Comparison of ENCODE assay signal across 26 cellular contexts in the genomic region with DNA sequence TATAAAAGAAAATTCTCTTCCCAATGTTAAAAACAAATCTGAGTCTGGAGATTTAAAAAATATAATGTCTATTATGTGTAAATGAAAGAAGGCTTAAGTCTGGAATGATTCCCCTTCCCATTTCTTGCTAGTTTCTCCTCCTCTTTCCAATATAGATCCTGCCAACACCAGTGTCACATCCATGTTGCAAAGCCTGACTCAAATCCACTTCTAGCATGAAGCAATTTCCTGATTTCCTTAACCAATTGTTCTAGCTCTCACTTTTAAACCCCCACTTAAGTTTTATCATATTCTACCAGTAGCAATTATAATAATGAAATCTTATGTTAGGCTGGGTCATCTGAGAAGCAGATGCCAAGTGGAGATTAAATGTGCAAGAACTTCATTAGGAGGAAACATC.
"Had no signal": no experiment of that assay in that cellular context is flagged by ENCODE, and none has a peak within 500 bp of the region (broad histone marks: within the 10 kb centered on the region; RNA-seq: fewer than 3 reads in every experiment).

No MANE protein-coding gene starts in this region.

- DNase-seq: kidney; left colon; left lung; lower lobe of right lung; mammary epithelial cell; mesenchymal stem cell; naive thymus-derived CD8-positive, alpha-beta T cell; nucleus accumbens; pancreas; posterior cingulate gyrus; retina; right cardiac atrium; stimulated activated CD4-positive, alpha-beta T cell treated with anti-CD3 and anti-CD28 coated beads, Interleukin-12 subunit alpha, Interleukin-12 subunit beta, amount 100 ng/mL, for 4 hours; stimulated activated CD4-positive, alpha-beta T cell treated with anti-CD3 and anti-CD28 coated beads, Interleukin-15, amount 100 ng/mL, for 24 hours; stimulated activated CD4-positive, alpha-beta T cell treated with anti-CD3 and anti-CD28 coated beads, Interleukin-2, amount 100 ng/mL, for 24 hours; stimulated activated CD4-positive, alpha-beta T cell treated with anti-CD3 and anti-CD28 coated beads, Interleukin-4, amount 100 ng/mL, for 1 hour; stimulated activated naive B cell treated with anti-CD40 and anti-IgM and Interleukin-4, amounts not matched to agents 10 μg/mL and 1 μg/mL and 100 μg/mL, for 72 hours; tibial artery; trophoblast cell; uterus had no signal

- H3K27me3 ChIP-seq: left lung, pancreas, suprapubic skin, tibial artery, uterus had no signal

- FAIRE-seq: kidney, pancreas had no signal

- H3K36me3 ChIP-seq: left lung, lower lobe of right lung, pancreas, prostate gland, suprapubic skin, thoracic aorta, tibial artery, uterus had no signal

- ATAC-seq: left colon; naive thymus-derived CD8-positive, alpha-beta T cell; pancreas; right cardiac atrium; sciatic nerve; stimulated activated naive B cell treated with anti-CD40 and anti-IgM and Interleukin-4, amounts not matched to agents 10 μg/mL and 1 μg/mL and 100 μg/mL, for 72 hours had no signal

- H3K4me3 ChIP-seq: hepatocyte, left lung, lower lobe of right lung, pancreas, prostate gland, skin epidermis, suprapubic skin, thoracic aorta, tibial artery, uterus had no signal

- H3K9me3 ChIP-seq: left lung, lower lobe of right lung, pancreas, prostate gland, suprapubic skin, thoracic aorta, tibial artery, uterus had no signal

- H3K4me1 ChIP-seq: left lung, lower lobe of right lung, pancreas, prostate gland, uterus had no signal

- H3K79me2 ChIP-seq: hepatocyte had no signal

- H3K27ac ChIP-seq: hepatocyte, left lung, lower lobe of right lung, pancreas, skin epidermis, suprapubic skin, thoracic aorta, tibial artery, uterus had no signal

- H2AFZ ChIP-seq: hepatocyte had no signal

- H3K4me2 ChIP-seq: hepatocyte had no signal
